12 cellular contexts compared by ENCODE assay signal in genomic region chr1:56375184-56375837, GRCh38.
DNase-seq lines count a peak whose midpoint lies in the region; ATAC-seq and TF ChIP-seq lines count a peak whose summit lies in the region.
"Had no signal": no experiment of that assay in that cellular context is flagged by ENCODE, and none has a peak within 500 bp of the region (broad histone marks: within the 10 kb centered on the region; RNA-seq: fewer than 3 reads in every experiment).

No MANE protein-coding gene starts in this region.

- peak overlapping the region; percentile 87 for H3K27ac ChIP-seq in left ventricle myocardium inferior (replicated peaks)
- peak overlapping the region in 2 of 3 donors; percentile 15 to 52 for H3K27ac ChIP-seq in thyroid gland
- H3K27ac ChIP-seq: parathyroid adenoma had no signal

- no peaks in the 10 kb centered on the region for H3K27me3 Mint-ChIP-seq in endothelial cell (ENCODE audit: unreplicated experiment)

- DNase-seq in NCI-H1092 treated with DMSO at 0.1 percent for 48 hours (lab: John Stamatoyannopoulos, UW), result peak; percentile 5
- DNase-seq in NCI-H1092 (lab: John Stamatoyannopoulos, UW), result no peak
- peak; percentile 81 for DNase-seq in NT2/D1 (ENCODE audit: low read depth, low spot score)
- no peak for DNase-seq in left ventricle myocardium inferior
- no peak for DNase-seq in thyroid gland
- DNase-seq in left colon, result no peak
- DNase-seq in NCI-H1048 (lab: John Stamatoyannopoulos, UW), result no peak
- no peak for DNase-seq in endothelial cell (ENCODE audit: low spot score)
- DNase-seq: activated CD8-positive, alpha-beta memory T cell treated with anti-CD3 and anti-CD28 coated beads for 24 hours; T-helper 2 cell had no signal

- H3K9me3 ChIP-seq in NT2/D1 (ENCODE audit: insufficient read depth, low read length), result no peaks in the 10 kb centered on the region
- H3K9me3 ChIP-seq in left ventricle myocardium inferior (replicated peaks), result no peaks in the 10 kb centered on the region
- H3K9me3 ChIP-seq in thyroid gland, result no peaks in the 10 kb centered on the region

- no peak for ATAC-seq in left colon

- H3K4me1 Mint-ChIP-seq in endothelial cell (ENCODE audit: unreplicated experiment), result peaks cover 26% of the 10 kb centered on the region

- H3K4me1 ChIP-seq in NT2/D1 (ENCODE audit: insufficient read depth, insufficient read length) (peaks cover 13% of the 10 kb centered on the region), left ventricle myocardium inferior (peaks cover 65% of the 10 kb centered on the region), thyroid gland (peaks cover 32 to 48% of the 10 kb centered on the region in 2 donors)

- H3K4me3 Mint-ChIP-seq in endothelial cell (ENCODE audit: unreplicated experiment), result no peak overlapping the region
- H3K4me3 Mint-ChIP-seq: activated naive CD8-positive, alpha-beta T cell had no signal

- H3K36me3 Mint-ChIP-seq in endothelial cell (ENCODE audit: low read depth, unreplicated experiment), result no peaks in the 10 kb centered on the region
- H3K36me3 Mint-ChIP-seq: activated naive CD8-positive, alpha-beta T cell had no signal

- H3K27me3 ChIP-seq in NT2/D1 (ENCODE audit: insufficient read depth, insufficient read length), result no peaks in the 10 kb centered on the region
- H3K27me3 ChIP-seq in left ventricle myocardium inferior (ENCODE audit: low read depth), result no peaks in the 10 kb centered on the region
- H3K27me3 ChIP-seq in thyroid gland, result no peaks in the 10 kb centered on the region

- H3K9me3 Mint-ChIP-seq in endothelial cell (ENCODE audit: unreplicated experiment), result no peaks in the 10 kb centered on the region

- TF ChIP-seq CTCF in left ventricle myocardium inferior (IDR thresholded peaks at IDR 0.05; ENCODE audit: borderline replicate concordance) (no peak), thyroid gland (IDR thresholded peaks at IDR 0.05) (no peak), endothelial cell (IDR thresholded peaks at IDR 0.05; ENCODE audit: unreplicated experiment) (no peak)

- H3K27ac Mint-ChIP-seq in endothelial cell (ENCODE audit: unreplicated experiment), result no peak overlapping the region
- H3K27ac Mint-ChIP-seq: activated naive CD8-positive, alpha-beta T cell had no signal

- intact Hi-C loops in left ventricle myocardium inferior (cut with micrococcal nuclease), result no loop called here
- intact Hi-C loops in thyroid gland (cut with DNase I), result no loop called here
- intact Hi-C loops in left colon (cut with DNase I, micrococcal nuclease), result no loop called here

- WGBS in thyroid gland, 2 donors, result 64 to 75% methylated on average over 5 of the region's 5 CpGs

- H3K4me3 ChIP-seq in NT2/D1 (ENCODE audit: insufficient read length, low read depth), result peak overlapping the region; percentile 18
- H3K4me3 ChIP-seq in left ventricle myocardium inferior, result peak overlapping the region; percentile 37
- H3K4me3 ChIP-seq in thyroid gland (replicated peaks in 1 of 3), result no peak overlapping the region

- H3K36me3 ChIP-seq in NT2/D1 (ENCODE audit: insufficient read depth, insufficient read length, low read length), result no peaks in the 10 kb centered on the region
- no peaks in the 10 kb centered on the region for H3K36me3 ChIP-seq in left ventricle myocardium inferior
- no peaks in the 10 kb centered on the region for H3K36me3 ChIP-seq in thyroid gland

- no peak for TF ChIP-seq POLR2A in thyroid gland (IDR thresholded peaks at IDR 0.05)

- peak overlapping the region; percentile 12 for H3K9ac ChIP-seq in NT2/D1 (ENCODE audit: insufficient read length, low read depth)
- H3K9ac ChIP-seq: parathyroid adenoma had no signal

Comparison
In these comparisons a context has a peak if more than half of its experiments do, and no peak if none do; other contexts are left out.
1. DNase-seq: peak in NCI-H1092 treated with DMSO at 0.1 percent for 48 hours (single experiment) and NT2/D1 (single experiment); none in NCI-H1092 (single experiment), left ventricle myocardium inferior (single experiment), thyroid gland (0 of 2), left colon (0 of 2), NCI-H1048 (single experiment) and endothelial cell (single experiment).
2. H3K4me3 ChIP-seq: peak in NT2/D1 (single experiment) and left ventricle myocardium inferior (single experiment); none in thyroid gland (0 of 3).